ENCODE assay signal across 1 cellular context in the genomic region with DNA sequence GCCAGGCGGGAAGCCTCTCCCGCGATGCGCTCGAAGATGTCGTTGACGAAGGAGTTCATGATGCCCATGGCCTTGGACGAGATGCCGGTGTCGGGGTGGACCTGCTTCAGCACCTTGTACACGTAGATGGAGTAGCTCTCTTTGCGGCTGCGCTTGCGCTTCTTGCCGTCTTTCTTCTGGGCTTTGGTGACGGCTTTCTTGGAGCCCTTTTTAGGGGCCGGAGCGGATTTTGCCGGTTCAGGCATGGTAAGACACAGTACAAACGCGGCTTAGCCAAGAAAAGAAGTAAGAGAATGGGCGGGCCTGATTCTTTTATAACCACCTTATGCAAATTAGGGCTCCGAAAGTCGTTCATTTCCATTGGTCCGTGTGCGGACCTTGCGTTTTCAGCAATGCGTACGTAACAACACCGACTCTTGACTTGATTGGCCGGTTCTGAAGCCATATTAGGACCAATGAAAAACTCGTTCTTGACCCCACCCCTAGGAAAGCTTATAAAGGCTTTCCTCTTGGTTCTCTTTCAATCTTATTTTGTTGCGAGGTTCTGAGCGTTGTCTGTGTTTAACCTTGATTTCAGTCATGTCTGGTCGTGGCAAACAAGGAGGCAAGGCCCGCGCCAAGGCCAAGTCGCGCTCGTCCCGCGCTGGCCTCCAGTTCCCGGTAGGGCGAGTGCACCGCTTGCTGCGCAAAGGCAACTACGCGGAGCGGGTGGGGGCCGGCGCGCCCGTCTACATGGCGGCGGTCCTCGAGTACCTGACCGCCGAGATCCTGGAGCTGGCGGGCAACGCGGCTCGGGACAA.
TF ChIP-seq lines count a peak whose summit lies in the region.

No MANE protein-coding gene starts in this region.

TF ChIP-seq in HepG2, 621 proteins besides CTCF, POLR2A, EP300 and RAD21 (continued from another document and continues in another):
- TF ChIP-seq, protein P1, sequence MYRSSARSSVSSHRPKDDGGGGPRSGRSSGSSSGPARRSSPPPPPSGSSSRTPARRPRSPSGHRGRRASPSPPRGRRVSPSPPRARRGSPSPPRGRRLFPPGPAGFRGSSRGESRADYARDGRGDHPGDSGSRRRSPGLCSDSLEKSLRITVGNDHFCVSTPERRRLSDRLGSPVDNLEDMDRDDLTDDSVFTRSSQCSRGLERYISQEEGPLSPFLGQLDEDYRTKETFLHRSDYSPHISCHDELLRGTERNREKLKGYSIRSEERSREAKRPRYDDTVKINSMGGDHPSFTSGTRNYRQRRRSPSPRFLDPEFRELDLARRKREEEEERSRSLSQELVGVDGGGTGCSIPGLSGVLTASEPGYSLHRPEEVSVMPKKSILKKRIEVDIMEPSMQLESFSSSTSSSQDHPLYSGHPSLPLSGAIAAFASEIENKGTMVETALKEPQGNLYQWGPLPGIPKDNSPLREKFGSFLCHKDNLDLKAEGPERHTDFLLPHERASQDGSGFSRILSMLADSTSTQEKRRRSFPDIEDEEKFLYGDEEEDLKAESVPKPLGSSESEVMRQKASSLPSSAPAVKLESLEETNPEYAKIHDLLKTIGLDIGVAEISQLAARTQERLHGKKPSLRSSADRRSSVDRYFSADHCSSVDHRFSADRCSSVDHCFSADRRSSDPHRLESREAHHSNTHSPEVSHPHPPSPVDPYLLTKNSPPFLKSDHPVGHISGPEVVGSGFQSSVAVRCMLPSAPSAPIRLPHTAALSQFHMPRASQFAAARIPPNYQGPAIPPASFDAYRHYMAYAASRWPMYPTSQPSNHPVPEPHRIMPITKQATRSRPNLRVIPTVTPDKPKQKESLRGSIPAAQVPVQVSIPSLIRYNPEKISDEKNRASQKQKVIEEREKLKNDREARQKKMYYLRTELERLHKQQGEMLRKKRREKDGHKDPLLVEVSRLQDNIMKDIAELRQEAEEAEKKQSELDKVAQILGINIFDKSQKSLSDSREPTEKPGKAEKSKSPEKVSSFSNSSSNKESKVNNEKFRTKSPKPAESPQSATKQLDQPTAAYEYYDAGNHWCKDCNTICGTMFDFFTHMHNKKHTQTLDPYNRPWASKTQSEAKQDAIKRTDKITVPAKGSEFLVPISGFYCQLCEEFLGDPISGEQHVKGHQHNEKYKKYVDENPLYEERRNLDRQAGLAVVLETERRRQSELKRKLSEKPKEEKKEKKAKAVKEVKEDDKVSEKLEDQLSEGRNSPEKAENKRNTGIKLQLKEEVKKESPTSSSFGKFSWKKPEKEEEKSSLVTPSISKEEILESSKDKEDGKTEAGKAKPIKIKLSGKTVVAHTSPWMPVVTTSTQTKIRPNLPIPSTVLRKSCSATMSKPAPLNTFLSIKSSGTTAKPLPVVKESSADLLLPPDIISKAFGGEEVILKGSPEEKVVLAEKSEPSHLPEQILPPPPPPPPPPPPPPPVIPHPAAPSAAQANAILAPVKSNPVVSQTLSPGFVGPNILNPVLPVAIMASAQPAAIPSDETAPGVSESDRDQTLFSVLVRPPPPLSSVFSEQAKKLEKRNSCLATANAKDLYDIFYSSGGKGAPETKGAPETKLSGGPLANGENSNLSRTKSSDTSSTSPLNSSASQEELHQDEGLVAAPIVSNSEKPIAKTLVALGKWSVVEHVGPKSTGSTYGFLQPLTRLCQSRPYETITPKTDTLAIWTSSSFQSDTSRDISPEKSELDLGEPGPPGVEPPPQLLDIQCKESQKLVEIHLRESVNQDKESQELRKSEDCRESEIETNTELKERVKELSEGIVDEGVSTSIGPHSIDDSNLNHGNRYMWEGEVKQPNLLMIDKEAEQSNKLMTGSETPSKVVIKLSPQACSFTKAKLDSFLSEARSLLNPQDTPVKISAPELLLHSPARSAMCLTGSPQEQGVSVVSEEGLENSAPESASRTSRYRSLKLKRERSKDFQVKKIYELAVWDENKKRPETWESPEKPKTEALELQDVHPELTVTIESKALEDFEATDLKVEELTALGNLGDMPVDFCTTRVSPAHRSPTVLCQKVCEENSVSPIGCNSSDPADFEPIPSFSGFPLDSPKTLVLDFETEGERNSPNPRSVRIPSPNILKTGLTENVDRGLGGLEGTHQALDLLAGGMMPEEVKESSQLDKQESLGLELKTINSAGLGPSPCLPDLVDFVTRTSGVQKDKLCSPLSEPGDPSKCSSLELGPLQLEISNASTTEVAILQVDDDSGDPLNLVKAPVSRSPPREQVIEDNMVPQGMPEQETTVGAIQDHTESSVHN (CRISPR knock-in tag; IDR thresholded peaks at IDR 0.05): no peak
- TF ChIP-seq ZNF180 (CRISPR knock-in tag; IDR thresholded peaks at IDR 0.05; ENCODE audit: borderline replicate concordance, low read depth) (no peak), ZNF878 (CRISPR knock-in tag; IDR thresholded peaks at IDR 0.05) (no peak), SRSF9 (IDR thresholded peaks at IDR 0.05; ENCODE audit: borderline replicate concordance, insufficient read depth, low read depth, low read length, poor library complexity, severe bottlenecking) (no peak), MAFG (CRISPR knock-in tag; IDR thresholded peaks at IDR 0.05) (no peak), HOXD1 (CRISPR knock-in tag; IDR thresholded peaks at IDR 0.05) (no peak), JUNB (CRISPR knock-in tag; IDR thresholded peaks at IDR 0.05; ENCODE audit: borderline replicate concordance) (0 out of 2 replicates have a peak, but pooled peaks have one; percentile 9), NFYB (CRISPR knock-in tag; IDR thresholded peaks at IDR 0.05) (peak; percentile 92), TOPORS (CRISPR knock-in tag; IDR thresholded peaks at IDR 0.05) (peak; percentile 33; the same call in 1 of the 2 replicates), FOXA3 (CRISPR knock-in tag; IDR thresholded peaks at IDR 0.05) (0 out of 2 replicates have a peak, but pooled peaks have one; percentile 7), HNRNPLL (IDR thresholded peaks at IDR 0.05; ENCODE audit: low read depth, low read length, poor library complexity, severe bottlenecking) (peak; percentile 82), JUND (CRISPR knock-in tag; IDR thresholded peaks at IDR 0.05) (peak; percentile 65), ZNF563 (CRISPR knock-in tag; IDR thresholded peaks at IDR 0.05) (0 out of 2 replicates have a peak, but pooled peaks have one; percentile 16), ZNF558 (CRISPR knock-in tag; IDR thresholded peaks at IDR 0.05; ENCODE audit: borderline replicate concordance) (peak; percentile 65), ZKSCAN5 (CRISPR knock-in tag; IDR thresholded peaks at IDR 0.05) (no peak), MAZ (IDR thresholded peaks at IDR 0.05; ENCODE audit: borderline replicate concordance, low read depth, low read length) (peak; percentile 52; the same call in 1 of the 2 replicates), MAZ (CRISPR knock-in tag; IDR thresholded peaks at IDR 0.05; ENCODE audit: low read depth) (peak; percentile 61; the same call in 1 of the 2 replicates), NFIC (IDR thresholded peaks at IDR 0.05; ENCODE audit: low read length) (peak; percentile 19; the same call in 1 of the 2 replicates), ZFX (CRISPR knock-in tag; IDR thresholded peaks at IDR 0.05; ENCODE audit: low read depth) (peak; percentile 83), RXRA (CRISPR knock-in tag; IDR thresholded peaks at IDR 0.05) (peak; percentile 33; the same call in 1 of the 2 replicates), CREM (IDR thresholded peaks at IDR 0.05) (peak; percentile 81), CREM (CRISPR knock-in tag; IDR thresholded peaks at IDR 0.05) (no peak), ZNF556 (CRISPR knock-in tag; IDR thresholded peaks at IDR 0.05; ENCODE audit: borderline replicate concordance) (no peak), NAIF1 (CRISPR knock-in tag; IDR thresholded peaks at IDR 0.05; ENCODE audit: borderline replicate concordance) (peak; percentile 62; the same call in 1 of the 2 replicates), ZNF839 (CRISPR knock-in tag; IDR thresholded peaks at IDR 0.05; ENCODE audit: borderline replicate concordance) (no peak), RXRB (CRISPR knock-in tag; IDR thresholded peaks at IDR 0.05; ENCODE audit: borderline replicate concordance) (no peak), JUN (CRISPR knock-in tag; IDR thresholded peaks at IDR 0.05) (no peak), ISL2 (CRISPR knock-in tag; IDR thresholded peaks at IDR 0.05) (peak; percentile 41; the same call in 1 of the 2 replicates), IRX3 (CRISPR knock-in tag; IDR thresholded peaks at IDR 0.05; ENCODE audit: borderline replicate concordance, low read depth) (no peak), CBX5 (CRISPR knock-in tag; IDR thresholded peaks at IDR 0.05; ENCODE audit: borderline replicate concordance) (peak; percentile 68; the same call in 1 of the 2 replicates), ZNF251 (CRISPR knock-in tag; IDR thresholded peaks at IDR 0.05) (no peak)
- TF ChIP-seq, protein P2, sequence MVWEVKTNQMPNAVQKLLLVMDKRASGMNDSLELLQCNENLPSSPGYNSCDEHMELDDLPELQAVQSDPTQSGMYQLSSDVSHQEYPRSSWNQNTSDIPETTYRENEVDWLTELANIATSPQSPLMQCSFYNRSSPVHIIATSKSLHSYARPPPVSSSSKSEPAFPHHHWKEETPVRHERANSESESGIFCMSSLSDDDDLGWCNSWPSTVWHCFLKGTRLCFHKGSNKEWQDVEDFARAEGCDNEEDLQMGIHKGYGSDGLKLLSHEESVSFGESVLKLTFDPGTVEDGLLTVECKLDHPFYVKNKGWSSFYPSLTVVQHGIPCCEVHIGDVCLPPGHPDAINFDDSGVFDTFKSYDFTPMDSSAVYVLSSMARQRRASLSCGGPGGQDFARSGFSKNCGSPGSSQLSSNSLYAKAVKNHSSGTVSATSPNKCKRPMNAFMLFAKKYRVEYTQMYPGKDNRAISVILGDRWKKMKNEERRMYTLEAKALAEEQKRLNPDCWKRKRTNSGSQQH (CRISPR knock-in tag; IDR thresholded peaks at IDR 0.05; ENCODE audit: low read depth): peak; percentile 22; the same call in 1 of the 2 replicates
- TF ChIP-seq, protein P3, sequence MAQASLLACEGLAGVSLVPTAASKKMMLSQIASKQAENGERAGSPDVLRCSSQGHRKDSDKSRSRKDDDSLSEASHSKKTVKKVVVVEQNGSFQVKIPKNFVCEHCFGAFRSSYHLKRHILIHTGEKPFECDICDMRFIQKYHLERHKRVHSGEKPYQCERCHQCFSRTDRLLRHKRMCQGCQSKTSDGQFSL (CRISPR knock-in tag; IDR thresholded peaks at IDR 0.05): peak; percentile 33; the same call in 1 of the 2 replicates
- TF ChIP-seq, protein P4, sequence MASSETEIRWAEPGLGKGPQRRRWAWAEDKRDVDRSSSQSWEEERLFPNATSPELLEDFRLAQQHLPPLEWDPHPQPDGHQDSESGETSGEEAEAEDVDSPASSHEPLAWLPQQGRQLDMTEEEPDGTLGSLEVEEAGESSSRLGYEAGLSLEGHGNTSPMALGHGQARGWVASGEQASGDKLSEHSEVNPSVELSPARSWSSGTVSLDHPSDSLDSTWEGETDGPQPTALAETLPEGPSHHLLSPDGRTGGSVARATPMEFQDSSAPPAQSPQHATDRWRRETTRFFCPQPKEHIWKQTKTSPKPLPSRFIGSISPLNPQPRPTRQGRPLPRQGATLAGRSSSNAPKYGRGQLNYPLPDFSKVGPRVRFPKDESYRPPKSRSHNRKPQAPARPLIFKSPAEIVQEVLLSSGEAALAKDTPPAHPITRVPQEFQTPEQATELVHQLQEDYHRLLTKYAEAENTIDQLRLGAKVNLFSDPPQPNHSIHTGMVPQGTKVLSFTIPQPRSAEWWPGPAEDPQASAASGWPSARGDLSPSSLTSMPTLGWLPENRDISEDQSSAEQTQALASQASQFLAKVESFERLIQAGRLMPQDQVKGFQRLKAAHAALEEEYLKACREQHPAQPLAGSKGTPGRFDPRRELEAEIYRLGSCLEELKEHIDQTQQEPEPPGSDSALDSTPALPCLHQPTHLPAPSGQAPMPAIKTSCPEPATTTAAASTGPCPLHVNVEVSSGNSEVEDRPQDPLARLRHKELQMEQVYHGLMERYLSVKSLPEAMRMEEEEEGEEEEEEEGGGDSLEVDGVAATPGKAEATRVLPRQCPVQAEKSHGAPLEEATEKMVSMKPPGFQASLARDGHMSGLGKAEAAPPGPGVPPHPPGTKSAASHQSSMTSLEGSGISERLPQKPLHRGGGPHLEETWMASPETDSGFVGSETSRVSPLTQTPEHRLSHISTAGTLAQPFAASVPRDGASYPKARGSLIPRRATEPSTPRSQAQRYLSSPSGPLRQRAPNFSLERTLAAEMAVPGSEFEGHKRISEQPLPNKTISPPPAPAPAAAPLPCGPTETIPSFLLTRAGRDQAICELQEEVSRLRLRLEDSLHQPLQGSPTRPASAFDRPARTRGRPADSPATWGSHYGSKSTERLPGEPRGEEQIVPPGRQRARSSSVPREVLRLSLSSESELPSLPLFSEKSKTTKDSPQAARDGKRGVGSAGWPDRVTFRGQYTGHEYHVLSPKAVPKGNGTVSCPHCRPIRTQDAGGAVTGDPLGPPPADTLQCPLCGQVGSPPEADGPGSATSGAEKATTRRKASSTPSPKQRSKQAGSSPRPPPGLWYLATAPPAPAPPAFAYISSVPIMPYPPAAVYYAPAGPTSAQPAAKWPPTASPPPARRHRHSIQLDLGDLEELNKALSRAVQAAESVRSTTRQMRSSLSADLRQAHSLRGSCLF (CRISPR knock-in tag; IDR thresholded peaks at IDR 0.05; ENCODE audit: borderline replicate concordance): 0 out of 2 replicates have a peak, but pooled peaks have one; percentile 77
- TF ChIP-seq, protein P5, sequence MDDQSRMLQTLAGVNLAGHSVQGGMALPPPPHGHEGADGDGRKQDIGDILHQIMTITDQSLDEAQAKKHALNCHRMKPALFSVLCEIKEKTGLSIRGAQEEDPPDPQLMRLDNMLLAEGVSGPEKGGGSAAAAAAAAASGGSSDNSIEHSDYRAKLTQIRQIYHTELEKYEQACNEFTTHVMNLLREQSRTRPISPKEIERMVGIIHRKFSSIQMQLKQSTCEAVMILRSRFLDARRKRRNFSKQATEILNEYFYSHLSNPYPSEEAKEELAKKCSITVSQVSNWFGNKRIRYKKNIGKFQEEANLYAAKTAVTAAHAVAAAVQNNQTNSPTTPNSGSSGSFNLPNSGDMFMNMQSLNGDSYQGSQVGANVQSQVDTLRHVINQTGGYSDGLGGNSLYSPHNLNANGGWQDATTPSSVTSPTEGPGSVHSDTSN (CRISPR knock-in tag; IDR thresholded peaks at IDR 0.05; ENCODE audit: borderline replicate concordance): no peak
- TF ChIP-seq, protein P6, sequence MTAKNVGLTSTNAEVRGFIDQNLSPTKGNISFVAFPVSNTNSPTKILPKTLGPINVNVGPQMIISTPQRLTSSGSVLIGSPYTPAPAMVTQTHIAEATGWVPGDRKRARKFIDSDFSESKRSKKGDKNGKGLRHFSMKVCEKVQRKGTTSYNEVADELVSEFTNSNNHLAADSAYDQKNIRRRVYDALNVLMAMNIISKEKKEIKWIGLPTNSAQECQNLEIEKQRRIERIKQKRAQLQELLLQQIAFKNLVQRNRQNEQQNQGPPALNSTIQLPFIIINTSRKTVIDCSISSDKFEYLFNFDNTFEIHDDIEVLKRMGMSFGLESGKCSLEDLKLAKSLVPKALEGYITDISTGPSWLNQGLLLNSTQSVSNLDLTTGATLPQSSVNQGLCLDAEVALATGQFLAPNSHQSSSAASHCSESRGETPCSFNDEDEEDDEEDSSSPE (CRISPR knock-in tag; IDR thresholded peaks at IDR 0.05): no peak; the same call in 1 of the 2 replicates
- TF ChIP-seq, protein P7, sequence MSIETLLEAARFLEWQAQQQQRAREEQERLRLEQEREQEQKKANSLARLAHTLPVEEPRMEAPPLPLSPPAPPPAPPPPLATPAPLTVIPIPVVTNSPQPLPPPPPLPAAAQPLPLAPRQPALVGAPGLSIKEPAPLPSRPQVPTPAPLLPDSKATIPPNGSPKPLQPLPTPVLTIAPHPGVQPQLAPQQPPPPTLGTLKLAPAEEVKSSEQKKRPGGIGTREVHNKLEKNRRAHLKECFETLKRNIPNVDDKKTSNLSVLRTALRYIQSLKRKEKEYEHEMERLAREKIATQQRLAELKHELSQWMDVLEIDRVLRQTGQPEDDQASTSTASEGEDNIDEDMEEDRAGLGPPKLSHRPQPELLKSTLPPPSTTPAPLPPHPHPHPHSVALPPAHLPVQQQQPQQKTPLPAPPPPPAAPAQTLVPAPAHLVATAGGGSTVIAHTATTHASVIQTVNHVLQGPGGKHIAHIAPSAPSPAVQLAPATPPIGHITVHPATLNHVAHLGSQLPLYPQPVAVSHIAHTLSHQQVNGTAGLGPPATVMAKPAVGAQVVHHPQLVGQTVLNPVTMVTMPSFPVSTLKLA (IDR thresholded peaks at IDR 0.05): no peak
